In the genomic region with DNA sequence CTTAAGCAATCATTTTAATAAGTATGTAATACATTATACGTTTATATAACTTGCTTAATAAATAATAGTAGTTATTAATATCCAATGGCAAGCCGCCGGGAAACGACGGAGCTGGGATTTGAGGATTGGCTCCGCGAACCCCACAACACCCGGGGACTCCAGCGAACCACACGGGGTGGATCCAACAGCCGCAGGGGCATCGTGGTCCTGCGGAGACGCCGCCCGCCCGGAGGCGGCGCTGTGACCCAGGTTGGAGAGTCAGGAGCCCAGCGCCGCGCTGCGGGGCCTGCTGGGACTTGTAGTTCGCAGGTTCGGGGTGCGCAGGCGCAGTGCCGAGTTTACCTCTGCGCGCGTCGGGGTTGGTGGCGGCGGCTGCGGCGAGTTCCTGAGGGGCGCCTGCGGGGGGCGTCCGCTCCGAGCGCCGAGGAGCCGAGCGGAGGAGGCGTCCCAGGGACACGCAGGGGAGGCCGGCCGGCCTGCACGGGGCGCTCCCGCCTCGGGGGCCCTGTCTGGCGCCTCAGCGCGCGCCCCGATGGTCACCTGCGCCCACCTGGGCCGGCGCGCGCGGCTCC, we compare ENCODE assay signal across 8 cellular contexts. TPM values are rescaled to one million over a fixed set of nuclear protein-coding genes. Genes with fewer than 3 reads are reported as not detected.
A peak's percentile ranks its signal among the peaks of the same experiment; 100 is the strongest.
DNase-seq lines count a peak whose midpoint lies in the region; ATAC-seq and TF ChIP-seq lines count a peak whose summit lies in the region.

A gene (plus strand): TSS at position 329 of the 572 bp plus-strand sequence. CDS start 204 bp downstream, at position 533.

- peak in 1 of 2 donors; percentile 14 for TF ChIP-seq POLR2A in adrenal gland (IDR thresholded peaks at IDR 0.05)
- TF ChIP-seq POLR2A in upper lobe of left lung (IDR thresholded peaks at IDR 0.05), result peak in 1 of 4 donors; percentile 62

- intact Hi-C loops in adrenal gland (cut with DNase I) (no loop called here), left cardiac atrium (cut with DNase I) (no loop called here), posterior cingulate gyrus (cut with DNase I) (loop anchor here (5.0 kb wide), 1 partner anchor 32 kb away; a partner anchor contains a TSS)

- H3K36me3 ChIP-seq in adrenal gland (replicated peaks in 1 of 2), result no peaks in the 10 kb centered on the region
- peaks cover 0 to 12% (median 3%) of the 10 kb centered on the region in 4 donors for H3K36me3 ChIP-seq in upper lobe of left lung

- TF ChIP-seq EP300 in upper lobe of left lung (IDR thresholded peaks at IDR 0.05), result no peak

- peak; percentile 93 for ATAC-seq in HG02798 (IDR thresholded peaks at IDR 0.05; ENCODE audit: poor library complexity, unreplicated experiment)
- peak; percentile 97 to 98 for ATAC-seq in left cardiac atrium
- peak; percentile 97 to 99 for ATAC-seq in upper lobe of left lung (ENCODE audit: low FRiP score in 2 of 2)

- 0 to 1% (median 0%) methylated on average over 7 to 64 of the region's 64 CpGs for WGBS in adrenal gland, 4 donors
- WGBS in upper lobe of left lung, 2 donors, result 0 to 1% methylated on average over 12 to 31 of the region's 64 CpGs

- peak within 1 kb of the TSS in 2 of 5 donors; percentile 54 to 70 for H3K27ac ChIP-seq in adrenal gland
- peak within 1 kb of the TSS; percentile 6 to 87 (median 40) for H3K27ac ChIP-seq in upper lobe of left lung

- H3K9me3 ChIP-seq in adrenal gland (replicated peaks in 1 of 3) (no peaks in the 10 kb centered on the region), upper lobe of left lung (no peaks in the 10 kb centered on the region)

- TF ChIP-seq CTCF in GM12874 (IDR thresholded peaks at IDR 0.05; ENCODE audit: insufficient read depth, low read depth, low read length), result peak; percentile 99
- TF ChIP-seq CTCF in adrenal gland (IDR thresholded peaks at IDR 0.05), result peak; percentile 79 to 98 (median 94)
- peak; percentile 97 to 99 (median 98) for TF ChIP-seq CTCF in upper lobe of left lung (IDR thresholded peaks at IDR 0.05)

- H3K4me3 ChIP-seq in adrenal gland (peak within 1 kb of the TSS in 3 of 4 donors; percentile 40 to 98 (median 46)), upper lobe of left lung (peak within 1 kb of the TSS; percentile 86 to 96 (median 93))

- H3K4me1 ChIP-seq in adrenal gland (replicated peaks in 1 of 2) (peaks cover 0 to 15% of the 10 kb centered on the region in 2 donors), upper lobe of left lung (peaks cover 7 to 20% (median 10%) of the 10 kb centered on the region in 4 donors)

- DNase-seq in NCI-H1417 treated with DMSO at 0.1 percent for 48 hours (lab: John Stamatoyannopoulos, UW) (peak; percentile 75), SW 1271 (lab: John Stamatoyannopoulos, UW) (peak; percentile 80 to 93), adrenal gland (peak; percentile 95 to 99 (median 97)), left cardiac atrium (peak; percentile 99), posterior cingulate gyrus (peak; percentile 87 to 99 (median 94)), upper lobe of left lung (peak; percentile 98 to 99)

- H3K27me3 ChIP-seq in adrenal gland, result no peaks in the 10 kb centered on the region
- no peaks in the 10 kb centered on the region for H3K27me3 ChIP-seq in upper lobe of left lung

RNA-seq across cellular contexts. Expression of the gene that starts here (rescaled TPM):
- total RNA-seq in adrenal gland, result 1 to 10 TPM; 1.6 to 6.4 (median 3.9) TPM
- 1 to 10 TPM; 2.7 to 6.9 (median 3.3) TPM for polyA plus RNA-seq in adrenal gland
- total RNA-seq in left cardiac atrium, result 1 to 10 TPM; 4.1 to 4.8 TPM
- total RNA-seq in upper lobe of left lung, result 10 to 100 TPM in 1 of 6 donors, 1 to 10 TPM in 5; 3.2 to 11.5 (median 6.7) TPM
